In the genomic region with DNA sequence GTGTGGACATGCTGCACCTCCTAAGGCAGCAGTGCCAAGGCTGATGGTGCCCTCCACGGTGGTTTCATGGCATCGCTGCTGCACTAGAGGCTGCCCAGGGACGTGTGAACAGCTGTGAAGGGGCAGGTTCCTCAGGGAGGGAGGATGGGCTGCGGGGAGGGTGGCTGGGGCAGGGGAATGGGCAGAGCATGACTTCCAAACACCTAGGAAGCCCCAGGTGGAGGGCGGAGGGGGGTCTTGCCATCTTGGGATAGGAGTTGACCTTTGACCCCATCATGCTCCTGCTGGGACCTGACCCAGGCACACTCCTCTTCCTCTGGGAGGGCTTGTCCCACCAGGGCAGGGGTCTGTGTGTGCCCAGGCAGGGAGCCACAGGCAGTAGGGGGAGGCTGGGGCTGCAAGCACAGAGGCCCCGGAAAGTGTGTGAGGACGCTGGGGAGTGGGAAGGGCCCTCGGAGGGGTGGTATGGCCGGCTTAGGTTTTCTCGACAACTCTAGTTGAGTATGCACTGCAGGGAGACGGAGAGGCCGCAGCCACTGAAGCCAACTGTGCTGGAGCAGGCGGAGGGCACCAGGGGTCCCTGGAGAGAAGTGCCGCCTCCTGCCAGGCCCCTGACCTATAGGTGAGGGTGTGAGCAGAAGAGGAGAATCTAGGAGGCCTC, we compare ENCODE assay signal across 26 cellular contexts. TPM values are rescaled to one million over a fixed set of nuclear protein-coding genes. Genes with fewer than 3 reads are reported as not detected.
A peak's percentile ranks its signal among the peaks of the same experiment; 100 is the strongest.
DNase-seq lines count a peak whose midpoint lies in the region; ATAC-seq, FAIRE-seq and TF ChIP-seq lines count a peak whose summit lies in the region.
"Had no signal": no experiment of that assay in that cellular context is flagged by ENCODE, and none has a peak within 500 bp of the region (broad histone marks: within the 10 kb centered on the region; RNA-seq: fewer than 3 reads in every experiment).

No MANE protein-coding gene starts in this region.

- peaks cover 4% of the 10 kb centered on the region; the same call in 1 of the 2 replicates for H4K20me1 ChIP-seq in K562 (replicated peaks; ENCODE audit: control insufficient read depth, insufficient read depth, low read length)

- no peak overlapping the region; a peak in 1 of 4 replicates for H3K9ac ChIP-seq in K562 (ENCODE audit: insufficient read depth in 1 of 2, low read depth in 2 of 2, low read length in 2 of 2)

- no peaks in the 10 kb centered on the region for H3K9me3 Mint-ChIP-seq in activated CD4-positive, alpha-beta T cell treated with anti-CD3 and anti-CD28 coated beads, Interleukin-2, amount 10 ng/mL, durations not matched to agents 7 days and 5 days
- no peaks in the 10 kb centered on the region for H3K9me3 Mint-ChIP-seq in neural crest cell
- H3K9me3 Mint-ChIP-seq: CD8-positive, alpha-beta memory T cell; IgD-negative memory B cell had no signal

- H3K4me1 ChIP-seq in K562 (replicated peaks in 1 of 2; ENCODE audit: control insufficient read depth in 2 of 2, insufficient read depth in 2 of 2, low read length in 2 of 2) (peaks cover 8 to 57% of the 10 kb centered on the region in 2 experiments; a peak in 4 of 5 replicates), gastroesophageal sphincter (peaks cover 0 to 39% (median 9%) of the 10 kb centered on the region in 3 donors), psoas muscle (peaks cover 5% of the 10 kb centered on the region)

- peaks cover 14% of the 10 kb centered on the region; the same call in 2 of the 3 replicates for H3K79me2 ChIP-seq in K562 (ENCODE audit: control insufficient read depth, insufficient read depth, low read length)

- 75% methylated on average over 6 of the region's 14 CpGs for WGBS in K562 (ENCODE audit: insufficient coverage, low coverage, missing lambda C conversion rate)
- 98 to 100% methylated on average over 4 to 7 of the region's 14 CpGs for WGBS in gastroesophageal sphincter (ENCODE audit: low coverage in 1 of 2), 2 donors
- WGBS in psoas muscle, 3 donors: 64 to 77% (median 75%) methylated on average over 14 of the region's 14 CpGs

- no peak overlapping the region for H3K27ac Mint-ChIP-seq in activated CD4-positive, alpha-beta T cell treated with anti-CD3 and anti-CD28 coated beads, Interleukin-2, amount 10 ng/mL, durations not matched to agents 7 days and 5 days
- H3K27ac Mint-ChIP-seq in neural crest cell (ENCODE audit: unreplicated experiment): no peak overlapping the region
- H3K27ac Mint-ChIP-seq: CD8-positive, alpha-beta memory T cell had no signal

- TF ChIP-seq CTCF in K562 (IDR thresholded peaks at IDR 0.05 in 2 of 3, conservative IDR thresholded peaks at IDR 0.05 in 1 of 3; ENCODE audit: insufficient read depth in 2 of 3, low read depth in 1 of 3, low read length in 3 of 3) (no peak), neural crest cell (conservative IDR thresholded peaks at IDR 0.05) (no peak), gastroesophageal sphincter (IDR thresholded peaks at IDR 0.05) (no peak), psoas muscle (IDR thresholded peaks at IDR 0.05) (no peak)

- H3K9me3 ChIP-seq in K562 (replicated peaks; ENCODE audit: control insufficient read depth, insufficient read depth, low read depth, low read length) (no peaks in the 10 kb centered on the region), gastroesophageal sphincter (no peaks in the 10 kb centered on the region), psoas muscle (no peaks in the 10 kb centered on the region)
- H3K9me3 ChIP-seq: HAP-1 had no signal

- no peak overlapping the region for H2AFZ ChIP-seq in K562 (ENCODE audit: low read depth, low read length)

- no peak overlapping the region for H3K4me3 ChIP-seq in K562
- no peak overlapping the region for H3K4me3 ChIP-seq in gastroesophageal sphincter
- no peak overlapping the region for H3K4me3 ChIP-seq in psoas muscle
- H3K4me3 ChIP-seq: HAP-1 had no signal

- TF ChIP-seq POLR2A in K562 (conservative IDR thresholded peaks at IDR 0.05) (no peak), gastroesophageal sphincter (IDR thresholded peaks at IDR 0.05) (no peak)

- H3K36me3 ChIP-seq in K562 (ENCODE audit: control insufficient read depth, insufficient read depth, low read length) (peaks cover 2% of the 10 kb centered on the region; the same call in 1 of the 3 replicates), gastroesophageal sphincter (no peaks in the 10 kb centered on the region), psoas muscle (ENCODE audit: insufficient read depth in 1 of 2, low read depth in 1 of 2) (peaks cover 0 to under 1% of the 10 kb centered on the region in 2 donors)
- H3K36me3 ChIP-seq: HAP-1 had no signal

- TF ChIP-seq EP300 in K562 (IDR thresholded peaks at IDR 0.05; ENCODE audit: low read length): no peak
- TF ChIP-seq EP300 in gastroesophageal sphincter (IDR thresholded peaks at IDR 0.05): no peak

- no peaks in the 10 kb centered on the region for H3K36me3 Mint-ChIP-seq in activated CD4-positive, alpha-beta T cell treated with anti-CD3 and anti-CD28 coated beads, Interleukin-2, amount 10 ng/mL, durations not matched to agents 7 days and 5 days (ENCODE audit: low read depth)
- peaks cover 3% of the 10 kb centered on the region for H3K36me3 Mint-ChIP-seq in neural crest cell (ENCODE audit: low read depth)

- peaks cover 22% of the 10 kb centered on the region for H3K4me1 Mint-ChIP-seq in activated CD4-positive, alpha-beta T cell treated with anti-CD3 and anti-CD28 coated beads, Interleukin-2, amount 10 ng/mL, durations not matched to agents 7 days and 5 days
- H3K4me1 Mint-ChIP-seq in neural crest cell: peaks cover 40% of the 10 kb centered on the region

- peaks cover 8% of the 10 kb centered on the region for H3K27me3 Mint-ChIP-seq in activated CD4-positive, alpha-beta T cell treated with anti-CD3 and anti-CD28 coated beads, Interleukin-2, amount 10 ng/mL, durations not matched to agents 7 days and 5 days
- no peaks in the 10 kb centered on the region for H3K27me3 Mint-ChIP-seq in neural crest cell (ENCODE audit: low read depth)

- no peak for ATAC-seq in K562
- ATAC-seq in gastroesophageal sphincter: no peak
- ATAC-seq in psoas muscle: no peak

- BruUV-seq in K562 (replicated peaks; lab: Mats Ljungman, UMichigan): no TSS peak

- H3K4me3 Mint-ChIP-seq in activated CD4-positive, alpha-beta T cell treated with anti-CD3 and anti-CD28 coated beads, Interleukin-2, amount 10 ng/mL, durations not matched to agents 7 days and 5 days: peak overlapping the region; percentile 10
- peak overlapping the region; percentile 81 for H3K4me3 Mint-ChIP-seq in neural crest cell

- no peaks in the 10 kb centered on the region for H3K9me1 ChIP-seq in K562 (ENCODE audit: control insufficient read depth, insufficient read depth, low read length)

- no peak overlapping the region for H3K4me2 ChIP-seq in K562 (ENCODE audit: insufficient read depth, low read length)

- intact Hi-C loops in K562 (cut with micrococcal nuclease) (no loop called here), psoas muscle (cut with DNase I) (loop anchor here in 1 of 2 donors (5.0 kb wide), 1 partner anchor 191 kb away; no protein-coding TSS in a partner anchor)

- in situ Hi-C loops in K562 (cut with MboI): loop anchor here (10.0 to 25.0 kb wide), 2 partner anchors 188 to 399 kb away; partner anchors contain the start of gene AMN

- CTCF ChIA-PET in activated CD4-positive, alpha-beta T cell treated with anti-CD3 and anti-CD28 coated beads, Interleukin-2, amount 10 ng/mL, durations not matched to agents 7 days and 5 days (lab: Charles Lee): interaction anchor here (3.4 kb wide), 1 partner anchor 12 kb away, joined by 12 read pairs; no protein-coding TSS in a partner anchor
- CTCF ChIA-PET in K562 (lab: Yijun Ruan, JAX; ENCODE audit: low intra/inter-chr PET ratio): no interaction called here

- TF ChIP-seq RAD21 in K562 (CRISPR knock-in tag; conservative IDR thresholded peaks at IDR 0.05 in 1 of 2, IDR thresholded peaks at IDR 0.05 in 1 of 2): no peak

- no peaks in the 10 kb centered on the region for H3K27me3 ChIP-seq in K562 (ENCODE audit: control insufficient read depth in 2 of 2, insufficient read depth in 2 of 2, low read length in 2 of 2)
- no peaks in the 10 kb centered on the region for H3K27me3 ChIP-seq in gastroesophageal sphincter
- no peaks in the 10 kb centered on the region for H3K27me3 ChIP-seq in psoas muscle (ENCODE audit: insufficient read depth in 3 of 3, low read length in 2 of 3)

- no peak for FAIRE-seq in K562 (lab: Jason Lieb, UNC)
- FAIRE-seq: GM12892, HTR-8/SVneo had no signal

- no peak for DNase-seq in activated CD4-positive, alpha-beta T cell treated with anti-CD3 and anti-CD28 coated beads, Interleukin-2, amount 10 ng/mL, durations not matched to agents 7 days and 5 days
- no peak for DNase-seq in activated CD4-positive, alpha-beta T cell treated with anti-CD3 and anti-CD28 coated beads, Interleukin-2, amount 50 U/mL, for 1 hour
- DNase-seq in K562 (ENCODE audit: extremely low read depth in 1 of 4, low spot score in 3 of 4) (no peak), neural crest cell (ENCODE audit: low read depth, low spot score) (no peak), OCI-M1 (lab: John Stamatoyannopoulos, UW) (no peak), psoas muscle (no peak), cerebellum (ENCODE audit: low spot score) (no peak)
- DNase-seq: ACHN; C1 segment of cervical spinal cord; Calu3; CD8-positive, alpha-beta memory T cell; DMS153; Karpas-422; MV-4-11; NCI-H1105 treated with DMSO at 0.1 percent for 48 hours; NCI-H2029 treated with DMSO at 0.1 percent for 48 hours; NCI-H226; NCI-H524; NCI-H774; SHP77 had no signal

- H3K27ac ChIP-seq in K562 (ENCODE audit: extremely low read depth, low read depth, low read length) (no peak overlapping the region), gastroesophageal sphincter (no peak overlapping the region), psoas muscle (no peak overlapping the region)
- H3K27ac ChIP-seq: 22Rv1 had no signal

- POLR2A ChIA-PET in activated CD4-positive, alpha-beta T cell treated with anti-CD3 and anti-CD28 coated beads, Interleukin-2, amount 10 ng/mL, durations not matched to agents 7 days and 5 days (lab: Charles Lee): no interaction called here
- POLR2A ChIA-PET in K562 (lab: Yijun Ruan, JAX): no interaction called here

RNA-seq across cellular contexts. Expression of gene ANKRD9, which starts 3.3 kb away (rescaled TPM):
- total RNA-seq in activated CD4-positive, alpha-beta T cell treated with anti-CD3 and anti-CD28 coated beads, Interleukin-2, amount 10 ng/mL, durations not matched to agents 7 days and 5 days: 1 to 10 TPM; 4.9 to 6.2 TPM
- 19.3 and 49.4 TPM in 2 replicates for total RNA-seq in K562 (2011; cell fraction: chromatin; rRNA removed; ENCODE audit: low replicate concordance)
- 48.4 and 58.8 TPM in 2 replicates for total RNA-seq in K562 (2011; cell fraction: nucleolus; rRNA removed)
- total RNA-seq in K562 (2011; cell fraction: nucleoplasm; rRNA removed): 30.0 and 36.6 TPM in 2 replicates
- total RNA-seq in K562 (2014; rRNA removed) (29.4 and 29.5 TPM in 2 replicates), K562 (2014; rRNA removed; fragmentation: Illumina TruSeq; extraction: Trizol) (3.3 and 3.7 TPM in 2 replicates), K562 (2015; rRNA removed; fragmentation: Illumina TruSeq; extraction: Trizol) (5.0 and 5.3 TPM in 2 replicates), K562 (2021) (32.9 and 34.8 TPM in 2 replicates), neural crest cell (33.2 and 40.0 TPM in 2 replicates), gastroesophageal sphincter (10 to 100 TPM; 19.4 to 44.2 (median 31.3) TPM), psoas muscle (100 to 1,000 TPM in 2 of 4 donors, 10 to 100 TPM in 2; 48.1 to 126 (median 98.0) TPM), cerebellum (7.3 TPM)
- polyA plus RNA-seq in K562 (2011; rRNA removed) (15.4 and 20.4 TPM in 2 replicates), K562 (2014; fragmentation: Illumina TruSeq; extraction: Trizol) (4.0 and 4.3 TPM in 2 replicates), K562 (2014; fragmentation: Nextera tagmentation; extraction: Ambion mirVana) (under 1 TPM; 0.04 to 0.06 TPM), K562 (2014; rRNA removed) (27.5 and 29.9 TPM in 2 replicates), psoas muscle (10 to 100 TPM; 22.7 to 74.4 (median 36.6) TPM)
- 26.0 and 97.0 TPM in 2 replicates for polyA plus RNA-seq in K562 (2011; cell fraction: cytosol; rRNA removed)
- polyA plus RNA-seq in K562 (2011; cell fraction: nucleus; rRNA removed): 106 and 194 TPM in 2 replicates
- polyA plus RNA-seq in K562 (2012): 12.9 and 30.7 TPM in 2 replicates
- 3.5 and 3.7 TPM in 2 replicates for polyA minus RNA-seq in K562 (2011; rRNA and poly(A)+ RNA removed)
- polyA minus RNA-seq in K562 (2011; cell fraction: cytosol; rRNA and poly(A)+ RNA removed): 7.4 and 12.8 TPM in 2 replicates
- 18.6 and 23.2 TPM in 2 replicates for polyA minus RNA-seq in K562 (2011; cell fraction: nucleus; rRNA and poly(A)+ RNA removed)
